ENCODE assay signal across 8 cellular contexts in the genomic region with DNA sequence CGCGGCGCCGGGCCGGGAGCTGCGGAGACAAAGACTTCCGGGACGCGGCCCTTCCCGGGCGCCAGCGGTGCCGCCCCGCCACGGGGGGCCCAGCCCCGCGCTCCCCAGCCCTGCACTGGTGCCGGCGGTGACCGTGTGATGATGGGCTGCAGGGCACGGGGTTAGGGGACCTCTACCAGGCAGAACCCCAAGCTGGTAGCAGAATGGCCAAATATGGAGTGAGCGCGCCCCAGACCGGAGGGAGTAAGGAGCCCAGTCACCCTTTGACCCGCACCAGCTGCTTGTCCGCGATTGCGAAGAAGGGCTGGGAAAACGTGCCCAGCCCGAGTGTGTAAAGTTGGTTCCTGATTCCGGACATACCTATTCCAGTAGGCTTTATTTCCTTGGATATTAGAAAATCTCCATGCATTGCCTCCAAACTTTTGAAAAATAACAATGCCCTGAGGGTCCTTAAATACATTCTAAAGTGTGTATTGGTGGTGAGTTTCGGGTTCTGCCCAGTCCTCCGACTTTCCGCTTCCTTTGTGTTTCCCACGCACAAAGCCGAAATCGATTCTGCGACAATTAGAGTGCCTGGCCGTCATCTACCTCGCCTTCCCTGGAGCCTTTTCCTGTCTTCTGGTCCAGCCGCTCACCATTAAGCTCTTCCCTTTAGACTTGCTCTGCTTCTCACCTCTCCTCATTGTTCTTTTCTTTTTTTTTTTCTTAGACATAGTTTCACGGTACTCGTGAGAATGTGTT. TPM values are rescaled to one million over a fixed set of nuclear protein-coding genes. Genes with fewer than 3 reads are reported as not detected.
DNase-seq lines count a peak whose midpoint lies in the region; ATAC-seq, FAIRE-seq and TF ChIP-seq lines count a peak whose summit lies in the region.

No MANE protein-coding gene starts in this region.

- H3K36me3 Mint-ChIP-seq in immature natural killer cell = peaks cover 0 to 1% (median 0%) of the 10 kb centered on the region in 3 donors

- WGBS in K562 (ENCODE audit: insufficient coverage, low coverage, missing lambda C conversion rate) = 13% methylated on average over 43 of the region's 43 CpGs

- peak overlapping the region; percentile 69; the same call in 1 of the 2 replicates for H3K27ac ChIP-seq in OCI-LY3 (ENCODE audit: low read length)
- H3K27ac ChIP-seq in K562 (ENCODE audit: extremely low read depth, low read depth, low read length) = no peak overlapping the region

- no peak for TF ChIP-seq POLR2A in K562 (conservative IDR thresholded peaks at IDR 0.05)

- H3K9ac ChIP-seq in OCI-LY3 (ENCODE audit: low read length) (peak overlapping the region; percentile 93), K562 (ENCODE audit: insufficient read depth in 1 of 2, low read depth in 2 of 2, low read length in 2 of 2) (peak overlapping the region in 1 of 2 experiments; percentile 83; a peak in 2 of 4 replicates)

- peaks cover 0 to 6% (median 2%) of the 10 kb centered on the region in 3 donors for H3K27me3 Mint-ChIP-seq in immature natural killer cell (ENCODE audit: low read depth in 3 of 3)

- H3K4me2 ChIP-seq in OCI-LY3 (ENCODE audit: low read length) (peak overlapping the region; percentile 99), K562 (ENCODE audit: insufficient read depth, low read length) (peak overlapping the region; percentile 51; the same call in 1 of the 2 replicates)

- TF ChIP-seq CTCF in OCI-LY3 (IDR thresholded peaks at IDR 0.05; ENCODE audit: low read depth, low read length) (no peak), K562 (IDR thresholded peaks at IDR 0.05 in 2 of 3, conservative IDR thresholded peaks at IDR 0.05 in 1 of 3; ENCODE audit: insufficient read depth in 2 of 3, low read depth in 1 of 3, low read length in 3 of 3) (no peak)

- CTCF ChIA-PET in K562 (lab: Yijun Ruan, JAX; ENCODE audit: low intra/inter-chr PET ratio) = no interaction called here

- H3K9me3 Mint-ChIP-seq in immature natural killer cell = no peaks in the 10 kb centered on the region

- no peaks in the 10 kb centered on the region for H3K36me3 ChIP-seq in OCI-LY3 (replicated peaks; ENCODE audit: low read depth, low read length)
- no peaks in the 10 kb centered on the region for H3K36me3 ChIP-seq in K562 (ENCODE audit: control insufficient read depth, insufficient read depth, low read length)

- peaks cover 23 to 39% of the 10 kb centered on the region in 2 donors for H3K4me1 Mint-ChIP-seq in immature natural killer cell

- POLR2A ChIA-PET in K562 (lab: Yijun Ruan, JAX) = interaction anchor here (0.6 to 1.4 kb wide), 2 partner anchors 10 to 251 kb away, joined by 4 to 5 read pairs; no protein-coding TSS in a partner anchor

- H4K20me1 ChIP-seq in OCI-LY3 (ENCODE audit: insufficient read depth, low read length) (no peaks in the 10 kb centered on the region), K562 (replicated peaks; ENCODE audit: control insufficient read depth, insufficient read depth, low read length) (peaks cover 2% of the 10 kb centered on the region; the same call in 1 of the 2 replicates)

- intact Hi-C loops in K562 (cut with micrococcal nuclease) = no loop called here

- no peaks in the 10 kb centered on the region for H3K9me1 ChIP-seq in K562 (ENCODE audit: control insufficient read depth, insufficient read depth, low read length)

- no peaks in the 10 kb centered on the region for H3K27me3 ChIP-seq in OCI-LY3 (ENCODE audit: low read depth, low read length)
- H3K27me3 ChIP-seq in K562 (ENCODE audit: control insufficient read depth in 2 of 2, insufficient read depth in 2 of 2, low read length in 2 of 2) = peaks cover 34 to 63% of the 10 kb centered on the region in 2 experiments

- in situ Hi-C loops in K562 (cut with MboI) = no loop called here

- DNase-seq in DMS53 (lab: John Stamatoyannopoulos, UW) (peak; percentile 67), K562 (ENCODE audit: extremely low read depth in 1 of 4, low spot score in 3 of 4) (peak in 3 of 4 experiments; percentile 29 to 45 (median 29)), immature natural killer cell (peak; percentile 3 to 31 (median 7)), NCI-H1436 (lab: John Stamatoyannopoulos, UW) (no peak)
- peak; percentile 33 to 38 for DNase-seq in stimulated activated CD4-positive, alpha-beta T cell treated with anti-CD3 and anti-CD28 coated beads, Interleukin-2, amount 100 ng/mL, for 24 hours

- H3K4me3 ChIP-seq in OCI-LY3 (ENCODE audit: low read length) (peak overlapping the region; percentile 99), K562 (peak overlapping the region; percentile 39)

- H3K79me2 ChIP-seq in OCI-LY3 (ENCODE audit: low read length) (peaks cover 30% of the 10 kb centered on the region), K562 (ENCODE audit: control insufficient read depth, insufficient read depth, low read length) (no peaks in the 10 kb centered on the region)

- H3K4me1 ChIP-seq in OCI-LY3 (ENCODE audit: low read length) (peaks cover 20% of the 10 kb centered on the region), K562 (replicated peaks in 1 of 2; ENCODE audit: control insufficient read depth in 2 of 2, insufficient read depth in 2 of 2, low read length in 2 of 2) (peaks cover 0 to 11% of the 10 kb centered on the region in 2 experiments; a peak in 2 of 5 replicates)

- H3K4me3 Mint-ChIP-seq in immature natural killer cell = peak overlapping the region in 1 of 5 donors; percentile 95

- no peak for FAIRE-seq in K562 (lab: Jason Lieb, UNC)

- TF ChIP-seq EP300 in K562 (IDR thresholded peaks at IDR 0.05; ENCODE audit: low read length) = no peak

- peak; percentile 26 for ATAC-seq in GM19452 (IDR thresholded peaks at IDR 0.05; ENCODE audit: unreplicated experiment)
- ATAC-seq in HG03457 (IDR thresholded peaks at IDR 0.05; ENCODE audit: unreplicated experiment) = peak; percentile 26
- peak; percentile 50 for ATAC-seq in K562

- no TSS peak for BruUV-seq in K562 (replicated peaks; lab: Mats Ljungman, UMichigan)

- H3K9me3 ChIP-seq in OCI-LY3 (ENCODE audit: insufficient read depth, low read length) = no peaks in the 10 kb centered on the region
- H3K9me3 ChIP-seq in K562 (replicated peaks; ENCODE audit: control insufficient read depth, insufficient read depth, low read depth, low read length) = no peaks in the 10 kb centered on the region

- H2AFZ ChIP-seq in OCI-LY3 (ENCODE audit: low read depth, low read length) = peak overlapping the region; percentile 59
- H2AFZ ChIP-seq in K562 (ENCODE audit: low read depth, low read length) = no peak overlapping the region

- no peak for TF ChIP-seq RAD21 in K562 (CRISPR knock-in tag; conservative IDR thresholded peaks at IDR 0.05 in 1 of 2, IDR thresholded peaks at IDR 0.05 in 1 of 2)

- H3K27ac Mint-ChIP-seq in immature natural killer cell = no peak overlapping the region

TF ChIP-seq in K562, 482 proteins besides CTCF, POLR2A, EP300 and RAD21 (continues in another document):
- peak; percentile 48; the same call in 1 of the 2 replicates for TF ChIP-seq NR2C1 (IDR thresholded peaks at IDR 0.05)
- TF ChIP-seq NR2C1 (tag; IDR thresholded peaks at IDR 0.05) = peak; percentile 78
- TF ChIP-seq, protein P1, sequence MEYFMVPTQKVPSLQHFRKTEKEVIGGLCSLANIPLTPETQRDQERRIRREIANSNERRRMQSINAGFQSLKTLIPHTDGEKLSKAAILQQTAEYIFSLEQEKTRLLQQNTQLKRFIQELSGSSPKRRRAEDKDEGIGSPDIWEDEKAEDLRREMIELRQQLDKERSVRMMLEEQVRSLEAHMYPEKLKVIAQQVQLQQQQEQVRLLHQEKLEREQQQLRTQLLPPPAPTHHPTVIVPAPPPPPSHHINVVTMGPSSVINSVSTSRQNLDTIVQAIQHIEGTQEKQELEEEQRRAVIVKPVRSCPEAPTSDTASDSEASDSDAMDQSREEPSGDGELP (CRISPR knock-in tag; IDR thresholded peaks at IDR 0.05; ENCODE audit: borderline replicate concordance) = peak; percentile 98

RNA-seq across cellular contexts. Expression of a gene that starts 1.1 kb away (rescaled TPM):
- 1.1 TPM in 1 of 2 replicates, not detected in the other for total RNA-seq in K562 (2011; cell fraction: chromatin; rRNA removed; ENCODE audit: low replicate concordance)
- not detected in 2 replicates for total RNA-seq in K562 (2011; cell fraction: nucleolus; rRNA removed)
- not detected in 2 replicates for total RNA-seq in K562 (2011; cell fraction: nucleoplasm; rRNA removed)
- total RNA-seq in K562 (2014; rRNA removed) (0.98 and 1.4 TPM in 2 replicates), K562 (2014; rRNA removed; fragmentation: Illumina TruSeq; extraction: Trizol) (1.9 and 2.1 TPM in 2 replicates), K562 (2015; rRNA removed; fragmentation: Illumina TruSeq; extraction: Trizol) (2.0 and 2.3 TPM in 2 replicates), K562 (2021) (1.4 and 1.5 TPM in 2 replicates)
- polyA plus RNA-seq in K562 (2011; rRNA removed) (3.0 and 6.1 TPM in 2 replicates), K562 (2014; fragmentation: Illumina TruSeq; extraction: Trizol) (1.6 TPM in 2 replicates), K562 (2014; fragmentation: Nextera tagmentation; extraction: Ambion mirVana) (1 to 10 TPM; 3.8 to 5.2 TPM), K562 (2014; rRNA removed) (1.1 and 1.3 TPM in 2 replicates), immature natural killer cell (100 to 1,000 TPM; 113 to 167 (median 153) TPM)
- polyA plus RNA-seq in K562 (2011; cell fraction: cytosol; rRNA removed) = 1.2 and 4.4 TPM in 2 replicates
- 0.21 and 1.4 TPM in 2 replicates for polyA plus RNA-seq in K562 (2011; cell fraction: nucleus; rRNA removed)
- polyA plus RNA-seq in K562 (2012) = 3.2 and 3.4 TPM in 2 replicates
- 1.4 and 5.4 TPM in 2 replicates for polyA minus RNA-seq in K562 (2011; rRNA and poly(A)+ RNA removed)
- polyA minus RNA-seq in K562 (2011; cell fraction: cytosol; rRNA and poly(A)+ RNA removed) = 1.7 and 2.8 TPM in 2 replicates
- 0.89 TPM in 1 of 2 replicates, not detected in the other for polyA minus RNA-seq in K562 (2011; cell fraction: nucleus; rRNA and poly(A)+ RNA removed)

RNA-seq across cellular contexts. Expression of a gene that starts 41.6 kb away (rescaled TPM):
- total RNA-seq in K562 (2011; cell fraction: chromatin; rRNA removed; ENCODE audit: low replicate concordance) = 31.0 and 93.7 TPM in 2 replicates
- 14.3 and 16.2 TPM in 2 replicates for total RNA-seq in K562 (2011; cell fraction: nucleolus; rRNA removed)
- total RNA-seq in K562 (2011; cell fraction: nucleoplasm; rRNA removed) = 25.8 and 46.0 TPM in 2 replicates
- total RNA-seq in K562 (2014; rRNA removed) (18.3 and 23.2 TPM in 2 replicates), K562 (2014; rRNA removed; fragmentation: Illumina TruSeq; extraction: Trizol) (31.2 and 32.5 TPM in 2 replicates), K562 (2015; rRNA removed; fragmentation: Illumina TruSeq; extraction: Trizol) (32.9 and 34.6 TPM in 2 replicates), K562 (2021) (29.3 and 30.0 TPM in 2 replicates)
- polyA plus RNA-seq in K562 (2011; rRNA removed) (27.8 and 30.8 TPM in 2 replicates), K562 (2014; fragmentation: Illumina TruSeq; extraction: Trizol) (30.5 and 36.0 TPM in 2 replicates), K562 (2014; fragmentation: Nextera tagmentation; extraction: Ambion mirVana) (10 to 100 TPM in 1 of 2 experiments, 1 to 10 TPM in 1; 7.9 to 11.4 TPM), K562 (2014; rRNA removed) (20.5 and 23.3 TPM in 2 replicates), immature natural killer cell (10 to 100 TPM; 14.3 to 25.6 (median 18.2) TPM)
- polyA plus RNA-seq in K562 (2011; cell fraction: cytosol; rRNA removed) = 17.3 and 19.5 TPM in 2 replicates
- 27.8 and 28.9 TPM in 2 replicates for polyA plus RNA-seq in K562 (2011; cell fraction: nucleus; rRNA removed)
- 24.6 and 32.3 TPM in 2 replicates for polyA plus RNA-seq in K562 (2012)
- 46.6 and 46.9 TPM in 2 replicates for polyA minus RNA-seq in K562 (2011; rRNA and poly(A)+ RNA removed)
- 14.6 and 43.4 TPM in 2 replicates for polyA minus RNA-seq in K562 (2011; cell fraction: cytosol; rRNA and poly(A)+ RNA removed)
- 19.9 and 37.9 TPM in 2 replicates for polyA minus RNA-seq in K562 (2011; cell fraction: nucleus; rRNA and poly(A)+ RNA removed)

Comparison
In these comparisons a context has a peak if more than half of its experiments do, and no peak if none do; other contexts are left out.
1. RNA of a gene that starts 1.1 kb away (polyA plus RNA-seq): 113 to 167 TPM in immature natural killer cell; 0.21 to 6.1 TPM in K562; every median in the first group is over 10 times any median in the second.
2. Peak in every context shown above with its lines, with median percentiles within 50 percentile points of each other: ATAC-seq.